In genomic region chr19:18568367-18568766, GRCh38 we compare ENCODE assay signal across 16 cellular contexts. TPM values are rescaled to one million over a fixed set of nuclear protein-coding genes. Genes with fewer than 3 reads are reported as not detected.
DNase-seq lines count a peak whose midpoint lies in the region; ATAC-seq lines count a peak whose summit lies in the region.
"Had no signal": no experiment of that assay in that cellular context is flagged by ENCODE, and none has a peak within 500 bp of the region (broad histone marks: within the 10 kb centered on the region; RNA-seq: fewer than 3 reads in every experiment).

No MANE protein-coding gene starts in this region.

- intact Hi-C loops in activated naive CD4-positive, alpha-beta T cell treated with anti-CD3 and anti-CD28 coated beads for 36 hours (cut with micrococcal nuclease): no loop called here

- no peak for DNase-seq in activated naive CD4-positive, alpha-beta T cell treated with anti-CD3 and anti-CD28 coated beads for 36 hours
- no peak for DNase-seq in activated naive CD4-positive, alpha-beta T cell treated with anti-CD3 and anti-CD28 coated beads, Interleukin-2, amount 50 U/mL, for 16 hours
- no peak for DNase-seq in effector memory CD8-positive, alpha-beta T cell
- DNase-seq in neuronal stem cell (ENCODE audit: low spot score) (no peak), NAMALWA (ENCODE audit: low spot score) (no peak), NCI-H69 (lab: John Stamatoyannopoulos, UW) (no peak), NCI-H1092 treated with DMSO at 0.1 percent for 48 hours (lab: John Stamatoyannopoulos, UW) (no peak)
- DNase-seq: 8988T; CD4-positive, alpha-beta memory T cell; DMS79 treated with DMSO at 0.1 percent for 48 hours; GF-D8; HCEC 1CT had no signal

- ATAC-seq in effector memory CD8-positive, alpha-beta T cell (replicated peaks): no peak
- ATAC-seq: GM23338 had no signal

- no peak overlapping the region for H3K4me2 ChIP-seq in neuronal stem cell (ENCODE audit: insufficient read depth, low read length, poor library complexity, severe bottlenecking)
- H3K4me2 ChIP-seq: BLaER1, GM23338 had no signal

- no peak overlapping the region for H2AFZ ChIP-seq in neuronal stem cell (ENCODE audit: low read length)
- H2AFZ ChIP-seq: GM23338 had no signal

- H3K36me3 ChIP-seq in neuronal stem cell (replicated peaks in 1 of 2; ENCODE audit: control insufficient read depth in 2 of 2, insufficient read depth in 2 of 2, low read length in 2 of 2): peaks cover 42 to 71% of the 10 kb centered on the region in 2 donors

- no peak overlapping the region for H3K14ac ChIP-seq in neuronal stem cell (ENCODE audit: low read length)

- H2BK5ac ChIP-seq in neuronal stem cell (ENCODE audit: low read length): peak overlapping the region; percentile 39

- no peaks in the 10 kb centered on the region for H3K9me3 Mint-ChIP-seq in activated naive CD4-positive, alpha-beta T cell treated with anti-CD3 and anti-CD28 coated beads for 36 hours
- no peaks in the 10 kb centered on the region for H3K9me3 Mint-ChIP-seq in effector memory CD8-positive, alpha-beta T cell
- H3K9me3 Mint-ChIP-seq: GM23338 had no signal

- H3K27me3 ChIP-seq in neuronal stem cell (ENCODE audit: control insufficient read depth in 3 of 3, insufficient read depth in 3 of 3, low read depth in 1 of 3, low read length in 3 of 3): no peaks in the 10 kb centered on the region
- H3K27me3 ChIP-seq: BLaER1 had no signal

- no peak overlapping the region for H3K4me3 ChIP-seq in neuronal stem cell (ENCODE audit: low read length in 2 of 2)
- H3K4me3 ChIP-seq: BLaER1, GM23338 had no signal

- no peak overlapping the region for H3K27ac ChIP-seq in neuronal stem cell (replicated peaks; ENCODE audit: low read length)
- H3K27ac ChIP-seq: BLaER1 had no signal

- H3K79me1 ChIP-seq in neuronal stem cell (ENCODE audit: low read depth, low read length): peaks cover 11% of the 10 kb centered on the region

- H3K4me3 Mint-ChIP-seq in activated naive CD4-positive, alpha-beta T cell treated with anti-CD3 and anti-CD28 coated beads for 36 hours: no peak overlapping the region
- no peak overlapping the region for H3K4me3 Mint-ChIP-seq in effector memory CD8-positive, alpha-beta T cell
- H3K4me3 Mint-ChIP-seq: CD14-positive monocyte, GM23338 had no signal

- H3K18ac ChIP-seq in neuronal stem cell (ENCODE audit: low read length): no peak overlapping the region

- H3K9me3 ChIP-seq in neuronal stem cell (replicated peaks in 1 of 2; ENCODE audit: control insufficient read depth in 2 of 2, insufficient read depth in 1 of 2, low read depth in 1 of 2, low read length in 2 of 2): peaks cover 0 to 3% of the 10 kb centered on the region in 2 donors
- H3K9me3 ChIP-seq: BLaER1 had no signal

- H3K27ac Mint-ChIP-seq in activated naive CD4-positive, alpha-beta T cell treated with anti-CD3 and anti-CD28 coated beads for 36 hours: peak overlapping the region; percentile 18
- H3K27ac Mint-ChIP-seq in effector memory CD8-positive, alpha-beta T cell: peak overlapping the region; percentile 78 to 82
- H3K27ac Mint-ChIP-seq: GM23338 had no signal

- no peak overlapping the region for H2AK5ac ChIP-seq in neuronal stem cell (ENCODE audit: low read depth, low read length)

- no peak overlapping the region for H2BK120ac ChIP-seq in neuronal stem cell (ENCODE audit: low read depth, low read length)

- H3K23ac ChIP-seq in neuronal stem cell (ENCODE audit: low read depth, low read length, poor library complexity): peak overlapping the region; percentile 89

- CTCF ChIA-PET in activated naive CD4-positive, alpha-beta T cell treated with anti-CD3 and anti-CD28 coated beads for 36 hours (lab: Charles Lee): interaction anchor here (0.6 kb wide), 1 partner anchor 28 kb away, joined by 3 read pairs; no protein-coding TSS in a partner anchor

- H3K27me3 Mint-ChIP-seq in activated naive CD4-positive, alpha-beta T cell treated with anti-CD3 and anti-CD28 coated beads for 36 hours (ENCODE audit: low read depth): no peaks in the 10 kb centered on the region
- no peaks in the 10 kb centered on the region for H3K27me3 Mint-ChIP-seq in effector memory CD8-positive, alpha-beta T cell
- H3K27me3 Mint-ChIP-seq: CD4-positive, alpha-beta memory T cell had no signal

- WGBS in neuronal stem cell (ENCODE audit: extremely low coverage in 2 of 2, insufficient read length in 2 of 2, insufficient replicate concordance in 1 of 2), 2 donors: no CpG with 5 or more reads among the region's 15 CpGs

- no peak overlapping the region for H4K91ac ChIP-seq in neuronal stem cell (ENCODE audit: low read depth, low read length, poor library complexity)

- H3K4me1 Mint-ChIP-seq in activated naive CD4-positive, alpha-beta T cell treated with anti-CD3 and anti-CD28 coated beads for 36 hours (ENCODE audit: low read depth): peaks cover 15% of the 10 kb centered on the region
- H3K4me1 Mint-ChIP-seq in effector memory CD8-positive, alpha-beta T cell (ENCODE audit: low read depth in 2 of 2): peaks cover 17 to 20% of the 10 kb centered on the region in 2 donors

- H3K4ac ChIP-seq in neuronal stem cell (ENCODE audit: low read length): no peak overlapping the region

- H3K9ac ChIP-seq in neuronal stem cell (ENCODE audit: low read depth, low read length, poor library complexity): peak overlapping the region; percentile 44
- H3K9ac ChIP-seq: BLaER1 had no signal

- no peak overlapping the region for H2BK15ac ChIP-seq in neuronal stem cell (ENCODE audit: low read length)

- peaks cover 54% of the 10 kb centered on the region for H3K36me3 Mint-ChIP-seq in activated naive CD4-positive, alpha-beta T cell treated with anti-CD3 and anti-CD28 coated beads for 36 hours (ENCODE audit: low read depth)
- H3K36me3 Mint-ChIP-seq in effector memory CD8-positive, alpha-beta T cell (ENCODE audit: insufficient read depth): peaks cover 68% of the 10 kb centered on the region

- H3K4me1 ChIP-seq in neuronal stem cell (ENCODE audit: control insufficient read depth in 2 of 2, insufficient read depth in 1 of 2, low read depth in 1 of 2, low read length in 2 of 2): peaks cover 10 to 13% of the 10 kb centered on the region in 2 donors

- no peak overlapping the region for H4K8ac ChIP-seq in neuronal stem cell (ENCODE audit: low read depth, low read length)

- no peak overlapping the region for H2BK12ac ChIP-seq in neuronal stem cell (ENCODE audit: low read length)

RNA-seq across cellular contexts. Expression of gene UBA52, which starts 3.3 kb away (rescaled TPM):
- 1,000 to 10,000 TPM; 1,997 to 2,122 TPM for total RNA-seq in activated naive CD4-positive, alpha-beta T cell treated with anti-CD3 and anti-CD28 coated beads for 36 hours
- 1,321 TPM for polyA plus RNA-seq in neuronal stem cell (2013, experiment 1 of 2)
- polyA plus RNA-seq in neuronal stem cell (2013, experiment 2 of 2): 1,289 TPM

RNA-seq across cellular contexts. Expression of gene KXD1, which starts 10.7 kb away (rescaled TPM):
- total RNA-seq in activated naive CD4-positive, alpha-beta T cell treated with anti-CD3 and anti-CD28 coated beads for 36 hours: 10 to 100 TPM; 86.7 TPM
- polyA plus RNA-seq in neuronal stem cell (2013, experiment 1 of 2): 150 TPM
- polyA plus RNA-seq in neuronal stem cell (2013, experiment 2 of 2): 148 TPM

RNA-seq across cellular contexts. Expression of gene REX1BD, which starts 20.2 kb away (rescaled TPM):
- total RNA-seq in activated naive CD4-positive, alpha-beta T cell treated with anti-CD3 and anti-CD28 coated beads for 36 hours: 10 to 100 TPM; 62.9 to 68.5 TPM
- polyA plus RNA-seq in neuronal stem cell (2013, experiment 1 of 2): 85.7 TPM
- polyA plus RNA-seq in neuronal stem cell (2013, experiment 2 of 2): 81.2 TPM

RNA-seq across cellular contexts. Expression of gene FKBP8, which starts 25.0 kb away (rescaled TPM):
- 100 to 1,000 TPM; 161 to 163 TPM for total RNA-seq in activated naive CD4-positive, alpha-beta T cell treated with anti-CD3 and anti-CD28 coated beads for 36 hours
- 215 TPM for polyA plus RNA-seq in neuronal stem cell (2013, experiment 1 of 2)
- 207 TPM for polyA plus RNA-seq in neuronal stem cell (2013, experiment 2 of 2)

RNA-seq across cellular contexts. Expression of gene CRLF1, which starts 38.2 kb away (rescaled TPM):
- not detected for total RNA-seq in activated naive CD4-positive, alpha-beta T cell treated with anti-CD3 and anti-CD28 coated beads for 36 hours
- polyA plus RNA-seq in neuronal stem cell (2013, experiment 1 of 2): 0.24 TPM
- polyA plus RNA-seq in neuronal stem cell (2013, experiment 2 of 2): 0.33 TPM
- total RNA-seq: CD4-positive, alpha-beta memory T cell; HT-29 had no signal
